In genomic region chr16:56041556-56042140, GRCh38 we compare ENCODE assay signal across 8 cellular contexts.
DNase-seq lines count a peak whose midpoint lies in the region; ATAC-seq, FAIRE-seq and TF ChIP-seq lines count a peak whose summit lies in the region.

No MANE protein-coding gene starts in this region.

- H3K27me3 ChIP-seq in DOHH2 (ENCODE audit: control insufficient read depth, low read length) (no peaks in the 10 kb centered on the region), pancreas (no peaks in the 10 kb centered on the region)

- H3K79me2 ChIP-seq in DOHH2 (ENCODE audit: control insufficient read depth, low read length) = no peaks in the 10 kb centered on the region

- no peaks in the 10 kb centered on the region for H4K20me1 ChIP-seq in DOHH2 (ENCODE audit: control insufficient read depth, insufficient read depth, low read depth, low read length)

- WGBS in pancreas, 2 donors = 26 to 31% methylated on average over 4 of the region's 4 CpGs

- intact Hi-C loops in pancreas (cut with DNase I) = loop anchor here in 1 of 3 donors (5.0 kb wide), 1 partner anchor 276 kb away; no protein-coding TSS in a partner anchor

- H3K4me3 ChIP-seq in DOHH2 (ENCODE audit: low read length) (no peak overlapping the region), pancreas (no peak overlapping the region)

- H3K27me3 Mint-ChIP-seq in chondrocyte (ENCODE audit: low read depth) = peaks cover under 1% of the 10 kb centered on the region

- H3K27ac ChIP-seq in DOHH2 (ENCODE audit: low read depth, low read length) (no peak overlapping the region), pancreas (no peak overlapping the region)

- H3K9me2 ChIP-seq in DOHH2 (replicated peaks; ENCODE audit: control insufficient read depth, low read length) = no peaks in the 10 kb centered on the region

- FAIRE-seq in pancreas (lab: Jason Lieb, UNC) = no peak

- H3K9me3 ChIP-seq in DOHH2 (ENCODE audit: control insufficient read depth, insufficient read depth, low read length) = no peaks in the 10 kb centered on the region
- no peaks in the 10 kb centered on the region for H3K9me3 ChIP-seq in pancreas

- H3K36me3 Mint-ChIP-seq in chondrocyte (ENCODE audit: low read depth) = peaks cover 2% of the 10 kb centered on the region

- no peaks in the 10 kb centered on the region for H3F3A ChIP-seq in DOHH2 (ENCODE audit: control insufficient read depth, insufficient read depth)

- H3K27ac Mint-ChIP-seq in chondrocyte (ENCODE audit: unreplicated experiment) = no peak overlapping the region

- ATAC-seq in HG03103 (IDR thresholded peaks at IDR 0.05; ENCODE audit: low read depth, unreplicated experiment) (peak; percentile 76), pancreas (peak in 3 of 4 donors; percentile 80 to 86 (median 86)), GM21526 (IDR thresholded peaks at IDR 0.05; ENCODE audit: low FRiP score, unreplicated experiment) (no peak)

- no peaks in the 10 kb centered on the region for H3K4me1 ChIP-seq in DOHH2 (ENCODE audit: control insufficient read depth, low read length)
- no peaks in the 10 kb centered on the region for H3K4me1 ChIP-seq in pancreas

- peak; percentile 52 for DNase-seq in SK-N-DZ (ENCODE audit: low spot score)
- DNase-seq in chondrocyte (ENCODE audit: low spot score) = no peak
- DNase-seq in pancreas = peak in 3 of 6 donors; percentile 7 to 37 (median 37)
- DNase-seq in AG08396 (ENCODE audit: low spot score) = no peak
- no peak for DNase-seq in GDM1 (lab: John Stamatoyannopoulos, UW)

- TF ChIP-seq CTCF in DOHH2 (IDR thresholded peaks at IDR 0.05; ENCODE audit: low read depth, low read length, poor library complexity, severe bottlenecking) (peak; percentile 43), chondrocyte (IDR thresholded peaks at IDR 0.05) (peak; percentile 46), pancreas (IDR thresholded peaks at IDR 0.05) (peak in 1 of 4 donors; percentile 21)

- H3K9me3 Mint-ChIP-seq in chondrocyte (ENCODE audit: low read depth) = peaks cover 17% of the 10 kb centered on the region

- H3K4me2 ChIP-seq in DOHH2 (ENCODE audit: low read length) = no peak overlapping the region

- H3K4me3 Mint-ChIP-seq in chondrocyte (ENCODE audit: unreplicated experiment) = no peak overlapping the region

- H3K36me3 ChIP-seq in DOHH2 (ENCODE audit: control insufficient read depth, low read length) (no peaks in the 10 kb centered on the region), pancreas (no peaks in the 10 kb centered on the region)

- no peaks in the 10 kb centered on the region for H3K4me1 Mint-ChIP-seq in chondrocyte (ENCODE audit: low read depth)
